15 cellular contexts compared by ENCODE assay signal in the genomic region with DNA sequence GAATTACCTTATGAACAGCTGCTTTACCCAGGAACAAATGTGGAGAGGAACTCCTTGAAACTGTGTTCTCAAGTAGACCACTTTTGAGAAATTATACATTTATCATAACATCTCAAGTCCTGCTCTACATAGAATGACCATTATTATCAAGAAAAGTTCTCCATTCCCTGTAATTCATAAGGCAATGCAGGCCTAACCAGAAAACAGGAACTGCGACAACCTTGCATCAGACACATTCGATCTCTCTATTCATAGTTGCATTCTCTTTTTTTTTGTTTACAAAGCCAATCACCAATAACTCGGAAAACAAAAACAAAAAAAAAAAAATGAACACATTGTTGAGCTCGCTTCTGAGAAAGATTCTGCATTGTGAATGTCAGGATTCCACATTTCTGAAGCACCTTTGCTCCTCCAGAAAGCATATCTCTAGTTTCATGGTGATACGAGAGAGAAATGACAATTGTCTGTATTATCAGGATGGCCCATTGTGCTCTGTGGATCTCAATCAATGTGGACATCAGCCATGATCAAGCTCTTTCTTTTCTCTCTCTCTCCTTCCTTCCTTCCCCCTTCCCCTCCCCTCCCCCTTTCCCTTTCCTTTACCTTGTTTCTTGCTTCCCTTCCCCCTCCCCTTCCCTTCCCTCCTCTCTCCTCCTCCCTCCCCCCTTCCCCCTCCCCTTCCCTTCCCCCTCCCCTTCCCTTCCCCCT. TPM values are rescaled to one million over a fixed set of nuclear protein-coding genes. Genes with fewer than 3 reads are reported as not detected.
DNase-seq lines count a peak whose midpoint lies in the region; ATAC-seq and TF ChIP-seq lines count a peak whose summit lies in the region.
"Had no signal": no experiment of that assay in that cellular context is flagged by ENCODE, and none has a peak within 500 bp of the region (broad histone marks: within the 10 kb centered on the region; RNA-seq: fewer than 3 reads in every experiment).

No MANE protein-coding gene starts in this region.

- no peaks in the 10 kb centered on the region for H3F3A ChIP-seq in GM23338 (replicated peaks; ENCODE audit: low read depth)

- TF ChIP-seq CTCF in GM23338 (conservative IDR thresholded peaks at IDR 0.05; ENCODE audit: low read depth in 2 of 2) = no peak

- ATAC-seq in GM23338 (no peak), HG03520 (IDR thresholded peaks at IDR 0.05; ENCODE audit: unreplicated experiment) (no peak), HG03439 (IDR thresholded peaks at IDR 0.05; ENCODE audit: unreplicated experiment) (no peak)
- no peak for ATAC-seq in stimulated activated memory B cell treated with anti-CD40 and anti-IgM and Interleukin-4, amounts not matched to agents 10 μg/mL and 1 μg/mL and 100 μg/mL, for 72 hours

- peak overlapping the region; percentile 63; the same call in 1 of the 2 replicates for H3K27ac Mint-ChIP-seq in GM23338
- peak overlapping the region; percentile 46 for H3K27ac Mint-ChIP-seq in stimulated activated memory B cell treated with anti-CD40 and anti-IgM and Interleukin-4, amounts not matched to agents 10 μg/mL and 1 μg/mL and 100 μg/mL, for 72 hours

- H4K20me1 ChIP-seq in GM23338 (replicated peaks; ENCODE audit: insufficient read depth) = no peaks in the 10 kb centered on the region

- H3K4me2 ChIP-seq in GM23338 = no peak overlapping the region
- H3K4me2 ChIP-seq: KMS-11 had no signal

- peaks cover 6% of the 10 kb centered on the region; the same call in 2 of the 3 replicates for H3K4me1 Mint-ChIP-seq in GM23338
- H3K4me1 Mint-ChIP-seq in stimulated activated memory B cell treated with anti-CD40 and anti-IgM and Interleukin-4, amounts not matched to agents 10 μg/mL and 1 μg/mL and 100 μg/mL, for 72 hours = peaks cover 18% of the 10 kb centered on the region

- no peaks in the 10 kb centered on the region for H3K79me2 ChIP-seq in GM23338 (replicated peaks; ENCODE audit: insufficient read depth)

- H3K27me3 ChIP-seq in GM23338 (ENCODE audit: insufficient read depth) = no peaks in the 10 kb centered on the region
- H3K27me3 ChIP-seq: MG63 had no signal

- H3K9me3 Mint-ChIP-seq in GM23338 = no peaks in the 10 kb centered on the region
- H3K9me3 Mint-ChIP-seq in stimulated activated memory B cell treated with anti-CD40 and anti-IgM and Interleukin-4, amounts not matched to agents 10 μg/mL and 1 μg/mL and 100 μg/mL, for 72 hours = no peaks in the 10 kb centered on the region

- H3K4me3 ChIP-seq in GM23338 = no peak overlapping the region
- H3K4me3 ChIP-seq: MG63 had no signal

- H3K4me3 Mint-ChIP-seq in GM23338 = no peak overlapping the region
- no peak overlapping the region for H3K4me3 Mint-ChIP-seq in stimulated activated memory B cell treated with anti-CD40 and anti-IgM and Interleukin-4, amounts not matched to agents 10 μg/mL and 1 μg/mL and 100 μg/mL, for 72 hours
- H3K4me3 Mint-ChIP-seq: CD14-positive monocyte had no signal

- no peaks in the 10 kb centered on the region for H3K36me3 ChIP-seq in GM23338 (ENCODE audit: insufficient read depth)
- H3K36me3 ChIP-seq: MG63 had no signal

- 0 out of 2 replicates have a peak, but pooled peaks cover 7% of the 10 kb centered on the region for H3K4me1 ChIP-seq in GM23338 (ENCODE audit: insufficient read depth)

- no peak overlapping the region for H2AFZ ChIP-seq in GM23338

- no peak overlapping the region for H3K27ac ChIP-seq in GM23338 (ENCODE audit: low read depth)
- H3K27ac ChIP-seq: KMS-11 had no signal

- peaks cover 16% of the 10 kb centered on the region for H3K27me3 Mint-ChIP-seq in GM23338 (ENCODE audit: insufficient read depth, low read depth, poor library complexity)
- no peaks in the 10 kb centered on the region for H3K27me3 Mint-ChIP-seq in stimulated activated memory B cell treated with anti-CD40 and anti-IgM and Interleukin-4, amounts not matched to agents 10 μg/mL and 1 μg/mL and 100 μg/mL, for 72 hours

- no peaks in the 10 kb centered on the region for H3K9me2 ChIP-seq in GM23338 (ENCODE audit: insufficient read depth)

- DNase-seq in CMK (ENCODE audit: low read depth) (peak; percentile 35), GM23338 (ENCODE audit: low spot score) (peak; percentile 24), RPMI8226 (peak; percentile 19), D341Med (ENCODE audit: low spot score) (no peak)
- DNase-seq: Calu3, DMS79, MG63, NCI-H1930, NCI-H2171 treated with DMSO at 0.1 percent for 48 hours, NCI-H510A treated with DMSO at 0.1 percent for 48 hours had no signal

- H3K36me3 Mint-ChIP-seq in GM23338 (ENCODE audit: low read depth) = peaks cover 4% of the 10 kb centered on the region; the same call in 1 of the 3 replicates
- peaks cover 19% of the 10 kb centered on the region for H3K36me3 Mint-ChIP-seq in stimulated activated memory B cell treated with anti-CD40 and anti-IgM and Interleukin-4, amounts not matched to agents 10 μg/mL and 1 μg/mL and 100 μg/mL, for 72 hours

TF ChIP-seq in GM23338, 12 proteins besides CTCF, POLR2A, EP300 and RAD21:
- no peak for TF ChIP-seq EZH2phosphoT487 (IDR thresholded peaks at IDR 0.05; ENCODE audit: unreplicated experiment)
- TF ChIP-seq, protein P1, sequence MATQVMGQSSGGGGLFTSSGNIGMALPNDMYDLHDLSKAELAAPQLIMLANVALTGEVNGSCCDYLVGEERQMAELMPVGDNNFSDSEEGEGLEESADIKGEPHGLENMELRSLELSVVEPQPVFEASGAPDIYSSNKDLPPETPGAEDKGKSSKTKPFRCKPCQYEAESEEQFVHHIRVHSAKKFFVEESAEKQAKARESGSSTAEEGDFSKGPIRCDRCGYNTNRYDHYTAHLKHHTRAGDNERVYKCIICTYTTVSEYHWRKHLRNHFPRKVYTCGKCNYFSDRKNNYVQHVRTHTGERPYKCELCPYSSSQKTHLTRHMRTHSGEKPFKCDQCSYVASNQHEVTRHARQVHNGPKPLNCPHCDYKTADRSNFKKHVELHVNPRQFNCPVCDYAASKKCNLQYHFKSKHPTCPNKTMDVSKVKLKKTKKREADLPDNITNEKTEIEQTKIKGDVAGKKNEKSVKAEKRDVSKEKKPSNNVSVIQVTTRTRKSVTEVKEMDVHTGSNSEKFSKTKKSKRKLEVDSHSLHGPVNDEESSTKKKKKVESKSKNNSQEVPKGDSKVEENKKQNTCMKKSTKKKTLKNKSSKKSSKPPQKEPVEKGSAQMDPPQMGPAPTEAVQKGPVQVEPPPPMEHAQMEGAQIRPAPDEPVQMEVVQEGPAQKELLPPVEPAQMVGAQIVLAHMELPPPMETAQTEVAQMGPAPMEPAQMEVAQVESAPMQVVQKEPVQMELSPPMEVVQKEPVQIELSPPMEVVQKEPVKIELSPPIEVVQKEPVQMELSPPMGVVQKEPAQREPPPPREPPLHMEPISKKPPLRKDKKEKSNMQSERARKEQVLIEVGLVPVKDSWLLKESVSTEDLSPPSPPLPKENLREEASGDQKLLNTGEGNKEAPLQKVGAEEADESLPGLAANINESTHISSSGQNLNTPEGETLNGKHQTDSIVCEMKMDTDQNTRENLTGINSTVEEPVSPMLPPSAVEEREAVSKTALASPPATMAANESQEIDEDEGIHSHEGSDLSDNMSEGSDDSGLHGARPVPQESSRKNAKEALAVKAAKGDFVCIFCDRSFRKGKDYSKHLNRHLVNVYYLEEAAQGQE (IDR thresholded peaks at IDR 0.05; ENCODE audit: unreplicated experiment) = no peak
- no peak for TF ChIP-seq JUNB (IDR thresholded peaks at IDR 0.05; ENCODE audit: unreplicated experiment)
- no peak for TF ChIP-seq ZNF114 (CRISPR knock-in tag; IDR thresholded peaks at IDR 0.05)
- TF ChIP-seq STAT1 (IDR thresholded peaks at IDR 0.05; ENCODE audit: unreplicated experiment) = no peak
- TF ChIP-seq EZH2 (IDR thresholded peaks at IDR 0.05; ENCODE audit: low read depth, unreplicated experiment) = no peak
- TF ChIP-seq, protein P2, sequence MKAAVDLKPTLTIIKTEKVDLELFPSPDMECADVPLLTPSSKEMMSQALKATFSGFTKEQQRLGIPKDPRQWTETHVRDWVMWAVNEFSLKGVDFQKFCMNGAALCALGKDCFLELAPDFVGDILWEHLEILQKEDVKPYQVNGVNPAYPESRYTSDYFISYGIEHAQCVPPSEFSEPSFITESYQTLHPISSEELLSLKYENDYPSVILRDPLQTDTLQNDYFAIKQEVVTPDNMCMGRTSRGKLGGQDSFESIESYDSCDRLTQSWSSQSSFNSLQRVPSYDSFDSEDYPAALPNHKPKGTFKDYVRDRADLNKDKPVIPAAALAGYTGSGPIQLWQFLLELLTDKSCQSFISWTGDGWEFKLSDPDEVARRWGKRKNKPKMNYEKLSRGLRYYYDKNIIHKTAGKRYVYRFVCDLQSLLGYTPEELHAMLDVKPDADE (IDR thresholded peaks at IDR 0.05) = no peak
TF ChIP-seq in GM23338: peak in this region for 0.

RNA-seq across cellular contexts. Expression of a gene that starts 32.4 kb away (rescaled TPM):
- total RNA-seq in GM23338 (2014; rRNA removed; shearing (Covaris generic)) = 28.5 and 34.5 TPM in 2 replicates
- 43.1 and 43.7 TPM in 2 replicates for polyA plus RNA-seq in GM23338 (2016; fragmentation: Nextera tagmentation; extraction: Ambion mirVana)
